ENCODE assay signal across 23 cellular contexts in the genomic region with DNA sequence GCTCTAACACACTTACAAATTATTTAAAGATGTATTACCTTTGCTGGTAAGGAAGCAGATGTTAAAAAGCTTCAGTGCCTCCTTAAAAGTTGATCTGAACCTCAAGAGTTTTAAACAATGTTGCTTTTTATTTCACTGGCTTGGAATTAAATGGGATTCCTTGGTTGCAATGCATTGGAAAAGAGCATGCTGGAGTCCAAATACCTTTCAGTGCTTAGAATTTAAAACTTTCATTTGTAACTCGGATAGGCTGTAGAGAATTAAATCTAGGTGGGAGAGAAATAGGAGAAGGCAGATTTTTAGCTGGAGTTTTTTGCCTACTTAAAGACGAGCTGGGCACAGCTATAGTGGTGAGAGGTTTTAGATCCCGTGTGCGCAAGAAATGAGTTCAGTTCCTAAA.
DNase-seq lines count a peak whose midpoint lies in the region; ATAC-seq and TF ChIP-seq lines count a peak whose summit lies in the region.
"Had no signal": no experiment of that assay in that cellular context is flagged by ENCODE, and none has a peak within 500 bp of the region (broad histone marks: within the 10 kb centered on the region; RNA-seq: fewer than 3 reads in every experiment).

No MANE protein-coding gene starts in this region.

- TF ChIP-seq RAD21 in SK-N-SH (IDR thresholded peaks at IDR 0.05; ENCODE audit: low read length): no peak

- H3K9me2 ChIP-seq in SK-N-SH: no peaks in the 10 kb centered on the region

- DNase-seq in SK-N-SH (no peak), dorsolateral prefrontal cortex (no peak), midbrain (lab: John Stamatoyannopoulos, UW) (peak; percentile 42), sciatic nerve (ENCODE audit: low spot score) (no peak), NK-92 (lab: John Stamatoyannopoulos, UW; ENCODE audit: unreplicated experiment) (no peak)
- no peak for DNase-seq in activated CD4-positive, alpha-beta T cell treated with anti-CD3 and anti-CD28 coated beads for 4 hours
- DNase-seq: activated CD8-positive, alpha-beta memory T cell treated with anti-CD3 and anti-CD28 coated beads for 24 hours; activated effector memory CD4-positive, alpha-beta T cell treated with anti-CD3 and anti-CD28 coated beads, Interleukin-2, amount 50 U/mL, for 16 hours; activated T-cell treated with anti-CD3 and anti-CD28 coated beads, Interleukin-2, amount 50 U/mL, for 1 hour; brain microvascular endothelial cell; DND-41; left cardiac atrium; mammary epithelial cell; NCI-H187; stimulated activated naive CD4-positive, alpha-beta T cell treated with Interleukin-2 at 50 U/mL for 16 hours; T-helper 2 cell had no signal

- peaks cover 0 to 20% of the 10 kb centered on the region in 2 experiments; a peak in 2 of 4 replicates for H3K4me1 ChIP-seq in SK-N-SH (ENCODE audit: control insufficient read depth in 1 of 2, insufficient read depth in 2 of 2, low read depth in 1 of 2, low read length in 1 of 2)
- H3K4me1 ChIP-seq: A549, HAP-1, vagina had no signal

- H3K27ac ChIP-seq in SK-N-SH (ENCODE audit: low read depth in 2 of 2, low read length in 1 of 2): peak overlapping the region in 1 of 2 experiments; percentile 83; a peak in 2 of 4 replicates
- H3K27ac ChIP-seq in dorsolateral prefrontal cortex: peak overlapping the region in 48 of 59 donors; percentile 2 to 82 (median 54)
- H3K27ac ChIP-seq: A549, brain microvascular endothelial cell, neutrophil, vagina had no signal

- no peak overlapping the region for H3K9ac ChIP-seq in SK-N-SH

- no peaks in the 10 kb centered on the region for H3K36me3 ChIP-seq in SK-N-SH (replicated peaks in 1 of 2; ENCODE audit: control insufficient read depth in 1 of 2, insufficient read depth in 2 of 2, low read length in 1 of 2)
- H3K36me3 ChIP-seq: brain microvascular endothelial cell, HAP-1, neutrophil, vagina had no signal

- ATAC-seq in SK-N-SH treated with all-trans-retinoic acid at 6 μM for 48 hours (peak; percentile 59), sciatic nerve (no peak), GM19328 (IDR thresholded peaks at IDR 0.05; ENCODE audit: unreplicated experiment) (no peak)
- ATAC-seq: A549 had no signal

- intact Hi-C loops in dorsolateral prefrontal cortex (cut with DNase I): no loop called here
- intact Hi-C loops in sciatic nerve (cut with DNase I): no loop called here

- no peak for TF ChIP-seq EP300 in SK-N-SH (IDR thresholded peaks at IDR 0.05; ENCODE audit: borderline replicate concordance in 1 of 2, low read depth in 1 of 2, low read length in 1 of 2)

- CTCF ChIA-PET in SK-N-SH (lab: Yijun Ruan, JAX): no interaction called here

- no peaks in the 10 kb centered on the region for H3K79me2 ChIP-seq in SK-N-SH (ENCODE audit: insufficient read depth)

- H3K4me3 ChIP-seq in SK-N-SH (ENCODE audit: low read depth in 2 of 2, low read length in 1 of 2) (no peak overlapping the region), dorsolateral prefrontal cortex (peak overlapping the region in 11 of 59 donors; percentile 6 to 43 (median 25))
- H3K4me3 ChIP-seq: A549, HAP-1, testis, vagina had no signal

- no peak overlapping the region for H3K4me2 ChIP-seq in SK-N-SH
- H3K4me2 ChIP-seq: A549 had no signal

- H3K9me3 ChIP-seq in SK-N-SH: no peaks in the 10 kb centered on the region
- H3K9me3 ChIP-seq: A549, HAP-1, neutrophil, testis, vagina had no signal

- TF ChIP-seq CTCF in SK-N-SH (IDR thresholded peaks at IDR 0.05): no peak
- TF ChIP-seq CTCF in dorsolateral prefrontal cortex (IDR thresholded peaks at IDR 0.05 in 54 of 56, conservative IDR thresholded peaks at IDR 0.05 in 2 of 56; ENCODE audit: low read depth in 1 of 56, partially characterized antibody in 56 of 56): no peak

- POLR2A ChIA-PET in SK-N-SH (lab: Yijun Ruan, JAX): interaction anchor here (0.9 kb wide), 1 partner anchor 489 kb away, joined by 3 read pairs; no protein-coding TSS in a partner anchor

- no peaks in the 10 kb centered on the region for H4K20me1 ChIP-seq in SK-N-SH (ENCODE audit: insufficient read depth)

- H3K27me3 ChIP-seq in SK-N-SH (ENCODE audit: insufficient read depth) (no peaks in the 10 kb centered on the region), dorsolateral prefrontal cortex (no peaks in the 10 kb centered on the region)
- H3K27me3 ChIP-seq: brain microvascular endothelial cell, neutrophil, testis, vagina had no signal

- 84% methylated on average over 4 of the region's 4 CpGs for WGBS in SK-N-SH (ENCODE audit: low lambda C conversion rate)

- H2AFZ ChIP-seq in SK-N-SH (ENCODE audit: low read depth): no peak overlapping the region

- no peaks in the 10 kb centered on the region for H3F3A ChIP-seq in SK-N-SH (replicated peaks; ENCODE audit: insufficient read depth)

TF ChIP-seq in SK-N-SH treated with all-trans-retinoic acid at 6 μM for 48 hours, 23 proteins besides CTCF, POLR2A, EP300 and RAD21:
- TF ChIP-seq GLIS3 (CRISPR knock-in tag; IDR thresholded peaks at IDR 0.05): no peak
- TF ChIP-seq, protein P1, sequence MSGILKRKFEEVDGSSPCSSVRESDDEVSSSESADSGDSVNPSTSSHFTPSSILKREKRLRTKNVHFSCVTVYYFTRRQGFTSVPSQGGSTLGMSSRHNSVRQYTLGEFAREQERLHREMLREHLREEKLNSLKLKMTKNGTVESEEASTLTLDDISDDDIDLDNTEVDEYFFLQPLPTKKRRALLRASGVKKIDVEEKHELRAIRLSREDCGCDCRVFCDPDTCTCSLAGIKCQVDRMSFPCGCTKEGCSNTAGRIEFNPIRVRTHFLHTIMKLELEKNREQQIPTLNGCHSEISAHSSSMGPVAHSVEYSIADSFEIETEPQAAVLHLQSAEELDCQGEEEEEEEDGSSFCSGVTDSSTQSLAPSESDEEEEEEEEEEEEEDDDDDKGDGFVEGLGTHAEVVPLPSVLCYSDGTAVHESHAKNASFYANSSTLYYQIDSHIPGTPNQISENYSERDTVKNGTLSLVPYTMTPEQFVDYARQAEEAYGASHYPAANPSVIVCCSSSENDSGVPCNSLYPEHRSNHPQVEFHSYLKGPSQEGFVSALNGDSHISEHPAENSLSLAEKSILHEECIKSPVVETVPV (CRISPR knock-in tag; IDR thresholded peaks at IDR 0.05): no peak
- TF ChIP-seq PPARA (CRISPR knock-in tag; IDR thresholded peaks at IDR 0.05; ENCODE audit: borderline replicate concordance): no peak

TF ChIP-seq in SK-N-SH, 30 proteins besides CTCF, POLR2A, EP300 and RAD21 (continues in another document):
- no peak for TF ChIP-seq NRF1 (IDR thresholded peaks at IDR 0.05; ENCODE audit: low read depth, low read length)
- no peak for TF ChIP-seq CHD2 (IDR thresholded peaks at IDR 0.05; ENCODE audit: low read length, partially characterized antibody)
- TF ChIP-seq FOXM1 (IDR thresholded peaks at IDR 0.05; ENCODE audit: low read depth): no peak
- TF ChIP-seq TAF1 (IDR thresholded peaks at IDR 0.05; ENCODE audit: borderline replicate concordance, low read depth, low read length): no peak
- TF ChIP-seq, protein P2, sequence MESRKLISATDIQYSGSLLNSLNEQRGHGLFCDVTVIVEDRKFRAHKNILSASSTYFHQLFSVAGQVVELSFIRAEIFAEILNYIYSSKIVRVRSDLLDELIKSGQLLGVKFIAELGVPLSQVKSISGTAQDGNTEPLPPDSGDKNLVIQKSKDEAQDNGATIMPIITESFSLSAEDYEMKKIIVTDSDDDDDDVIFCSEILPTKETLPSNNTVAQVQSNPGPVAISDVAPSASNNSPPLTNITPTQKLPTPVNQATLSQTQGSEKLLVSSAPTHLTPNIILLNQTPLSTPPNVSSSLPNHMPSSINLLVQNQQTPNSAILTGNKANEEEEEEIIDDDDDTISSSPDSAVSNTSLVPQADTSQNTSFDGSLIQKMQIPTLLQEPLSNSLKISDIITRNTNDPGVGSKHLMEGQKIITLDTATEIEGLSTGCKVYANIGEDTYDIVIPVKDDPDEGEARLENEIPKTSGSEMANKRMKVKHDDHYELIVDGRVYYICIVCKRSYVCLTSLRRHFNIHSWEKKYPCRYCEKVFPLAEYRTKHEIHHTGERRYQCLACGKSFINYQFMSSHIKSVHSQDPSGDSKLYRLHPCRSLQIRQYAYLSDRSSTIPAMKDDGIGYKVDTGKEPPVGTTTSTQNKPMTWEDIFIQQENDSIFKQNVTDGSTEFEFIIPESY (IDR thresholded peaks at IDR 0.05; ENCODE audit: borderline replicate concordance, low read depth): no peak
- TF ChIP-seq, protein P3, sequence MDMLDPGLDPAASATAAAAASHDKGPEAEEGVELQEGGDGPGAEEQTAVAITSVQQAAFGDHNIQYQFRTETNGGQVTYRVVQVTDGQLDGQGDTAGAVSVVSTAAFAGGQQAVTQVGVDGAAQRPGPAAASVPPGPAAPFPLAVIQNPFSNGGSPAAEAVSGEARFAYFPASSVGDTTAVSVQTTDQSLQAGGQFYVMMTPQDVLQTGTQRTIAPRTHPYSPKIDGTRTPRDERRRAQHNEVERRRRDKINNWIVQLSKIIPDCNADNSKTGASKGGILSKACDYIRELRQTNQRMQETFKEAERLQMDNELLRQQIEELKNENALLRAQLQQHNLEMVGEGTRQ (IDR thresholded peaks at IDR 0.05; ENCODE audit: borderline replicate concordance, low read depth, low read length): no peak
- TF ChIP-seq POLR2AphosphoS5 (IDR thresholded peaks at IDR 0.05; ENCODE audit: low read depth, low read length): no peak
- no peak for TF ChIP-seq GATA2 (CRISPR knock-in tag; IDR thresholded peaks at IDR 0.05)
- TF ChIP-seq NFIC (IDR thresholded peaks at IDR 0.05; ENCODE audit: borderline replicate concordance): no peak
- TF ChIP-seq, protein P4, sequence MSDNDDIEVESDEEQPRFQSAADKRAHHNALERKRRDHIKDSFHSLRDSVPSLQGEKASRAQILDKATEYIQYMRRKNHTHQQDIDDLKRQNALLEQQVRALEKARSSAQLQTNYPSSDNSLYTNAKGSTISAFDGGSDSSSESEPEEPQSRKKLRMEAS (IDR thresholded peaks at IDR 0.05; ENCODE audit: low read depth): no peak
- TF ChIP-seq, protein P5, sequence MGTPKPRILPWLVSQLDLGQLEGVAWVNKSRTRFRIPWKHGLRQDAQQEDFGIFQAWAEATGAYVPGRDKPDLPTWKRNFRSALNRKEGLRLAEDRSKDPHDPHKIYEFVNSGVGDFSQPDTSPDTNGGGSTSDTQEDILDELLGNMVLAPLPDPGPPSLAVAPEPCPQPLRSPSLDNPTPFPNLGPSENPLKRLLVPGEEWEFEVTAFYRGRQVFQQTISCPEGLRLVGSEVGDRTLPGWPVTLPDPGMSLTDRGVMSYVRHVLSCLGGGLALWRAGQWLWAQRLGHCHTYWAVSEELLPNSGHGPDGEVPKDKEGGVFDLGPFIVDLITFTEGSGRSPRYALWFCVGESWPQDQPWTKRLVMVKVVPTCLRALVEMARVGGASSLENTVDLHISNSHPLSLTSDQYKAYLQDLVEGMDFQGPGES (IDR thresholded peaks at IDR 0.05; ENCODE audit: low read depth, low read length): no peak
- no peak for TF ChIP-seq EZH2phosphoT487 (IDR thresholded peaks at IDR 0.05; ENCODE audit: borderline replicate concordance, low read depth)
